ENCODE assay signal across 2 cellular contexts in the genomic region with DNA sequence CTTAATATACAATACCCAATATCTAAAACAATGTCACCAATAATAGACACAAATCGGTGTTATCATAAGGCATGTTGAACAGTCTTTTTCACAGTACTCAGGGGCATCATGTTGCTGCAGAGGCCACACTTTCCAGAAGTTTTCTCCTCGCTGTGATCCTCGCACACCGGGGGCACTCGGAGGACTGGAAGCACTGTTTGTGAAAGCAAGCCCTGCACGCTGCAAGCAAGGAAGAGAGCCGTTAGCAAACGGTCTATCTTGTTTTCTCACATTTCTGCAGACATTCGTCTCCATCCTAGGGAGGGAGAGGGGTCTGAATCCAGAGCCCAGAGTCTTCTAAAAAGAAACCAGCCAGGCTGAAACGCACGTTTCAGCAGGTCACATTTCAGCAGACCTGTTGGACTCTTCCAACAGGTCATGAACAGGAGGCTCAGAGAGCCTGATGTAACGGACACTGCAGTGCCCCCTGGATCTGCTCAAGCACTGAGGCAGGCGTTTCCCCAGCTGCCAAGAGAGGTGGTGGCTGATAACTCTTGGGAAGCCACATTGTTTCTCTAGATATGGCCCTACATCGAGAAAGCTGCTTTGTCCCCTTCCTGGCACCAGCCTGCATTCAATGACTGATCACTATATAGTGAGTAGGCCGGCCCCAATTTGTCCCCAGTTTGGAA.
TF ChIP-seq lines count a peak whose summit lies in the region.

No MANE protein-coding gene starts in this region.

TF ChIP-seq in HEK293, 187 proteins besides CTCF, POLR2A, EP300 and RAD21 (continued from another document):
- TF ChIP-seq, protein P1, sequence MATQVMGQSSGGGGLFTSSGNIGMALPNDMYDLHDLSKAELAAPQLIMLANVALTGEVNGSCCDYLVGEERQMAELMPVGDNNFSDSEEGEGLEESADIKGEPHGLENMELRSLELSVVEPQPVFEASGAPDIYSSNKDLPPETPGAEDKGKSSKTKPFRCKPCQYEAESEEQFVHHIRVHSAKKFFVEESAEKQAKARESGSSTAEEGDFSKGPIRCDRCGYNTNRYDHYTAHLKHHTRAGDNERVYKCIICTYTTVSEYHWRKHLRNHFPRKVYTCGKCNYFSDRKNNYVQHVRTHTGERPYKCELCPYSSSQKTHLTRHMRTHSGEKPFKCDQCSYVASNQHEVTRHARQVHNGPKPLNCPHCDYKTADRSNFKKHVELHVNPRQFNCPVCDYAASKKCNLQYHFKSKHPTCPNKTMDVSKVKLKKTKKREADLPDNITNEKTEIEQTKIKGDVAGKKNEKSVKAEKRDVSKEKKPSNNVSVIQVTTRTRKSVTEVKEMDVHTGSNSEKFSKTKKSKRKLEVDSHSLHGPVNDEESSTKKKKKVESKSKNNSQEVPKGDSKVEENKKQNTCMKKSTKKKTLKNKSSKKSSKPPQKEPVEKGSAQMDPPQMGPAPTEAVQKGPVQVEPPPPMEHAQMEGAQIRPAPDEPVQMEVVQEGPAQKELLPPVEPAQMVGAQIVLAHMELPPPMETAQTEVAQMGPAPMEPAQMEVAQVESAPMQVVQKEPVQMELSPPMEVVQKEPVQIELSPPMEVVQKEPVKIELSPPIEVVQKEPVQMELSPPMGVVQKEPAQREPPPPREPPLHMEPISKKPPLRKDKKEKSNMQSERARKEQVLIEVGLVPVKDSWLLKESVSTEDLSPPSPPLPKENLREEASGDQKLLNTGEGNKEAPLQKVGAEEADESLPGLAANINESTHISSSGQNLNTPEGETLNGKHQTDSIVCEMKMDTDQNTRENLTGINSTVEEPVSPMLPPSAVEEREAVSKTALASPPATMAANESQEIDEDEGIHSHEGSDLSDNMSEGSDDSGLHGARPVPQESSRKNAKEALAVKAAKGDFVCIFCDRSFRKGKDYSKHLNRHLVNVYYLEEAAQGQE (tag by site-specific recombination; IDR thresholded peaks at IDR 0.05) = no peak
- TF ChIP-seq SCRT1 (tag by site-specific recombination; IDR thresholded peaks at IDR 0.05; ENCODE audit: borderline replicate concordance) (0 out of 2 replicates have a peak, but pooled peaks have one; percentile 47), SCRT2 (tag by site-specific recombination; IDR thresholded peaks at IDR 0.05) (peak; percentile 70)

TF ChIP-seq in SK-N-SH, 30 proteins besides CTCF, POLR2A, EP300 and RAD21 (continued from another document):
- TF ChIP-seq, protein P2, sequence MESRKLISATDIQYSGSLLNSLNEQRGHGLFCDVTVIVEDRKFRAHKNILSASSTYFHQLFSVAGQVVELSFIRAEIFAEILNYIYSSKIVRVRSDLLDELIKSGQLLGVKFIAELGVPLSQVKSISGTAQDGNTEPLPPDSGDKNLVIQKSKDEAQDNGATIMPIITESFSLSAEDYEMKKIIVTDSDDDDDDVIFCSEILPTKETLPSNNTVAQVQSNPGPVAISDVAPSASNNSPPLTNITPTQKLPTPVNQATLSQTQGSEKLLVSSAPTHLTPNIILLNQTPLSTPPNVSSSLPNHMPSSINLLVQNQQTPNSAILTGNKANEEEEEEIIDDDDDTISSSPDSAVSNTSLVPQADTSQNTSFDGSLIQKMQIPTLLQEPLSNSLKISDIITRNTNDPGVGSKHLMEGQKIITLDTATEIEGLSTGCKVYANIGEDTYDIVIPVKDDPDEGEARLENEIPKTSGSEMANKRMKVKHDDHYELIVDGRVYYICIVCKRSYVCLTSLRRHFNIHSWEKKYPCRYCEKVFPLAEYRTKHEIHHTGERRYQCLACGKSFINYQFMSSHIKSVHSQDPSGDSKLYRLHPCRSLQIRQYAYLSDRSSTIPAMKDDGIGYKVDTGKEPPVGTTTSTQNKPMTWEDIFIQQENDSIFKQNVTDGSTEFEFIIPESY (IDR thresholded peaks at IDR 0.05; ENCODE audit: borderline replicate concordance, low read depth) = no peak
- TF ChIP-seq TCF12 (IDR thresholded peaks at IDR 0.05) (no peak), TAF1 (IDR thresholded peaks at IDR 0.05; ENCODE audit: borderline replicate concordance, low read depth, low read length) (no peak)
- TF ChIP-seq, protein P3, sequence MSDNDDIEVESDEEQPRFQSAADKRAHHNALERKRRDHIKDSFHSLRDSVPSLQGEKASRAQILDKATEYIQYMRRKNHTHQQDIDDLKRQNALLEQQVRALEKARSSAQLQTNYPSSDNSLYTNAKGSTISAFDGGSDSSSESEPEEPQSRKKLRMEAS (IDR thresholded peaks at IDR 0.05; ENCODE audit: low read depth) = no peak
TF ChIP-seq in SK-N-SH: peak in this region for 0.
